Comparison of ENCODE assay signal across 1 cellular context in the genomic region with DNA sequence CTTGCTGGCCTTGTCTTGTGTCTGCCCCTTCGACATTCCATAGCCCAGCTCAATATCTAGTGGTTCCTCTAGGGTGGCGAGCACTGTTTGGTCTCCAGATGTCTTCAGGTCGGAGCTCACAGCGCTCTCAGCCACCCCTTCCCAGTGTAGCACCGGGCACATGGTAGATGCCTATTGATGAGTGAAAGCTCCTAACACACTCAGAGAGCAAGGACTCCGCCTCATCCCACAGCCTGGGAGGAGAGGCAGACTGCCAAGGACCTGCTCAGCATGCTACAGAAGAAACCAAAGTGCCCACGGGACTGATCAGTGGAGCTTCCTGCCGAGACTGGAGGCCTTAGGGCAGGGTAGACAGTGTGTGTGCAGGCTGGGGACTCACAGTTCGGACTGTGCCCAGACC.
TF ChIP-seq lines count a peak whose summit lies in the region.

No MANE protein-coding gene starts in this region.

TF ChIP-seq in GM23338, 12 proteins besides CTCF, POLR2A, EP300 and RAD21 (continued from another document):
- TF ChIP-seq, protein P1, sequence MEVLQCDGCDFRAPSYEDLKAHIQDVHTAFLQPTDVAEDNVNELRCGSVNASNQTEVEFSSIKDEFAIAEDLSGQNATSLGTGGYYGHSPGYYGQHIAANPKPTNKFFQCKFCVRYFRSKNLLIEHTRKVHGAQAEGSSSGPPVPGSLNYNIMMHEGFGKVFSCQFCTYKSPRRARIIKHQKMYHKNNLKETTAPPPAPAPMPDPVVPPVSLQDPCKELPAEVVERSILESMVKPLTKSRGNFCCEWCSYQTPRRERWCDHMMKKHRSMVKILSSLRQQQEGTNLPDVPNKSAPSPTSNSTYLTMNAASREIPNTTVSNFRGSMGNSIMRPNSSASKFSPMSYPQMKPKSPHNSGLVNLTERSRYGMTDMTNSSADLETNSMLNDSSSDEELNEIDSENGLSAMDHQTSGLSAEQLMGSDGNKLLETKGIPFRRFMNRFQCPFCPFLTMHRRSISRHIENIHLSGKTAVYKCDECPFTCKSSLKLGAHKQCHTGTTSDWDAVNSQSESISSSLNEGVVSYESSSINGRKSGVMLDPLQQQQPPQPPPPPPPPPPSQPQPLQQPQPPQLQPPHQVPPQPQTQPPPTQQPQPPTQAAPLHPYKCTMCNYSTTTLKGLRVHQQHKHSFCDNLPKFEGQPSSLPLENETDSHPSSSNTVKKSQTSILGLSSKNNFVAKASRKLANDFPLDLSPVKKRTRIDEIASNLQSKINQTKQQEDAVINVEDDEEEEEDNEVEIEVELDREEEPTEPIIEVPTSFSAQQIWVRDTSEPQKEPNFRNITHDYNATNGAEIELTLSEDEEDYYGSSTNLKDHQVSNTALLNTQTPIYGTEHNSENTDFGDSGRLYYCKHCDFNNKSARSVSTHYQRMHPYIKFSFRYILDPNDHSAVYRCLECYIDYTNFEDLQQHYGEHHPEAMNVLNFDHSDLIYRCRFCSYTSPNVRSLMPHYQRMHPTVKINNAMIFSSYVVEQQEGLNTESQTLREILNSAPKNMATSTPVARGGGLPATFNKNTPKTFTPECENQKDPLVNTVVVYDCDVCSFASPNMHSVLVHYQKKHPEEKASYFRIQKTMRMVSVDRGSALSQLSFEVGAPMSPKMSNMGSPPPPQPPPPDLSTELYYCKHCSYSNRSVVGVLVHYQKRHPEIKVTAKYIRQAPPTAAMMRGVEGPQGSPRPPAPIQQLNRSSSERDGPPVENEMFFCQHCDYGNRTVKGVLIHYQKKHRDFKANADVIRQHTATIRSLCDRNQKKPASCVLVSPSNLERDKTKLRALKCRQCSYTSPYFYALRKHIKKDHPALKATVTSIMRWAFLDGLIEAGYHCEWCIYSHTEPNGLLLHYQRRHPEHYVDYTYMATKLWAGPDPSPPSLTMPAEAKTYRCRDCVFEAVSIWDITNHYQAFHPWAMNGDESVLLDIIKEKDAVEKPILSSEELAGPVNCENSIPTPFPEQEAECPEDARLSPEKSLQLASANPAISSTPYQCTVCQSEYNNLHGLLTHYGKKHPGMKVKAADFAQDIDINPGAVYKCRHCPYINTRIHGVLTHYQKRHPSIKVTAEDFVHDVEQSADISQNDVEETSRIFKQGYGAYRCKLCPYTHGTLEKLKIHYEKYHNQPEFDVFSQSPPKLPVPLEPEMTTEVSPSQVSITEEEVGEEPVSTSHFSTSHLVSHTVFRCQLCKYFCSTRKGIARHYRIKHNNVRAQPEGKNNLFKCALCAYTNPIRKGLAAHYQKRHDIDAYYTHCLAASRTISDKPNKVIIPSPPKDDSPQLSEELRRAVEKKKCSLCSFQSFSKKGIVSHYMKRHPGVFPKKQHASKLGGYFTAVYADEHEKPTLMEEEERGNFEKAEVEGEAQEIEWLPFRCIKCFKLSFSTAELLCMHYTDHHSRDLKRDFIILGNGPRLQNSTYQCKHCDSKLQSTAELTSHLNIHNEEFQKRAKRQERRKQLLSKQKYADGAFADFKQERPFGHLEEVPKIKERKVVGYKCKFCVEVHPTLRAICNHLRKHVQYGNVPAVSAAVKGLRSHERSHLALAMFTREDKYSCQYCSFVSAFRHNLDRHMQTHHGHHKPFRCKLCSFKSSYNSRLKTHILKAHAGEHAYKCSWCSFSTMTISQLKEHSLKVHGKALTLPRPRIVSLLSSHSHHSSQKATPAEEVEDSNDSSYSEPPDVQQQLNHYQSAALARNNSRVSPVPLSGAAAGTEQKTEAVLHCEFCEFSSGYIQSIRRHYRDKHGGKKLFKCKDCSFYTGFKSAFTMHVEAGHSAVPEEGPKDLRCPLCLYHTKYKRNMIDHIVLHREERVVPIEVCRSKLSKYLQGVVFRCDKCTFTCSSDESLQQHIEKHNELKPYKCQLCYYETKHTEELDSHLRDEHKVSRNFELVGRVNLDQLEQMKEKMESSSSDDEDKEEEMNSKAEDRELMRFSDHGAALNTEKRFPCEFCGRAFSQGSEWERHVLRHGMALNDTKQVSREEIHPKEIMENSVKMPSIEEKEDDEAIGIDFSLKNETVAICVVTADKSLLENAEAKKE (CRISPR knock-in tag; IDR thresholded peaks at IDR 0.05), result no peak
- TF ChIP-seq, protein P2, sequence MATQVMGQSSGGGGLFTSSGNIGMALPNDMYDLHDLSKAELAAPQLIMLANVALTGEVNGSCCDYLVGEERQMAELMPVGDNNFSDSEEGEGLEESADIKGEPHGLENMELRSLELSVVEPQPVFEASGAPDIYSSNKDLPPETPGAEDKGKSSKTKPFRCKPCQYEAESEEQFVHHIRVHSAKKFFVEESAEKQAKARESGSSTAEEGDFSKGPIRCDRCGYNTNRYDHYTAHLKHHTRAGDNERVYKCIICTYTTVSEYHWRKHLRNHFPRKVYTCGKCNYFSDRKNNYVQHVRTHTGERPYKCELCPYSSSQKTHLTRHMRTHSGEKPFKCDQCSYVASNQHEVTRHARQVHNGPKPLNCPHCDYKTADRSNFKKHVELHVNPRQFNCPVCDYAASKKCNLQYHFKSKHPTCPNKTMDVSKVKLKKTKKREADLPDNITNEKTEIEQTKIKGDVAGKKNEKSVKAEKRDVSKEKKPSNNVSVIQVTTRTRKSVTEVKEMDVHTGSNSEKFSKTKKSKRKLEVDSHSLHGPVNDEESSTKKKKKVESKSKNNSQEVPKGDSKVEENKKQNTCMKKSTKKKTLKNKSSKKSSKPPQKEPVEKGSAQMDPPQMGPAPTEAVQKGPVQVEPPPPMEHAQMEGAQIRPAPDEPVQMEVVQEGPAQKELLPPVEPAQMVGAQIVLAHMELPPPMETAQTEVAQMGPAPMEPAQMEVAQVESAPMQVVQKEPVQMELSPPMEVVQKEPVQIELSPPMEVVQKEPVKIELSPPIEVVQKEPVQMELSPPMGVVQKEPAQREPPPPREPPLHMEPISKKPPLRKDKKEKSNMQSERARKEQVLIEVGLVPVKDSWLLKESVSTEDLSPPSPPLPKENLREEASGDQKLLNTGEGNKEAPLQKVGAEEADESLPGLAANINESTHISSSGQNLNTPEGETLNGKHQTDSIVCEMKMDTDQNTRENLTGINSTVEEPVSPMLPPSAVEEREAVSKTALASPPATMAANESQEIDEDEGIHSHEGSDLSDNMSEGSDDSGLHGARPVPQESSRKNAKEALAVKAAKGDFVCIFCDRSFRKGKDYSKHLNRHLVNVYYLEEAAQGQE (IDR thresholded peaks at IDR 0.05; ENCODE audit: unreplicated experiment), result no peak
- no peak for TF ChIP-seq ZNF331 (CRISPR knock-in tag; IDR thresholded peaks at IDR 0.05; ENCODE audit: low read depth)
TF ChIP-seq in GM23338: peak in this region for 0.
